21 cellular contexts compared by ENCODE assay signal in the genomic region with DNA sequence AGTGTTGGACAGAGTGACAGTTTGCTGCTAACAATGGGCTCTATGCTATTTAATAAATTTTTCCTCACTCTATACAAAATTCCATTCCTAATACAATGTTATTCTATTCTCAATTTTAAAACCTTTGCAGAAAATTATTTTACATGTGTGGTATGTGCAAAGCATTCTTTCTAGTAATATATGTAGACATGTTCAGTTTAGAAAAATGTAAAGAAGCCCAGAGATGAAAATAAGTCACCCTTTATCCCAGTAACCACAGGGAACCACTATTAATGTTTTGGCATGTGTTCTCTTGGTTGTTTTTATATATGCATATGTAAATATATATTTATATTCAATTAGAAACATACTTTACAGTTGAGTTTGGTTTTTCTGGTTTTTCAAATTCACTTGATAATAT. TPM values are rescaled to one million over a fixed set of nuclear protein-coding genes. Genes with fewer than 3 reads are reported as not detected.
DNase-seq lines count a peak whose midpoint lies in the region; ATAC-seq, FAIRE-seq and TF ChIP-seq lines count a peak whose summit lies in the region.
"Had no signal": no experiment of that assay in that cellular context is flagged by ENCODE, and none has a peak within 500 bp of the region (broad histone marks: within the 10 kb centered on the region; RNA-seq: fewer than 3 reads in every experiment).

No MANE protein-coding gene starts in this region.

- BruUV-seq in mammary epithelial cell (replicated peaks; lab: Mats Ljungman, UMichigan) (TSS peak; percentile 90), MCF 10A (replicated peaks; lab: Mats Ljungman, UMichigan) (no TSS peak)

- POLR2A ChIA-PET in MCF 10A (lab: Yijun Ruan, JAX): interaction anchor here (0.6 to 2.5 kb wide), 3 partner anchors 14 to 181 kb away, joined by 4 to 8 read pairs (median 4); a partner anchor contains a TSS

- H3K36me3 ChIP-seq in mammary epithelial cell (ENCODE audit: insufficient read depth, low read length) (no peaks in the 10 kb centered on the region), adipocyte (ENCODE audit: control insufficient read depth, insufficient read depth, low read length, severe bottlenecking) (no peaks in the 10 kb centered on the region), hepatocyte (replicated peaks; ENCODE audit: insufficient read depth, low read depth) (no peaks in the 10 kb centered on the region)
- H3K36me3 ChIP-seq: BE2C; BLaER1 treated with 17β-estradiol and CSF1 and Interleukin-3, amounts not matched to agents 10 nM and 100 nM; HAP-1 had no signal

- H3K36me3 Mint-ChIP-seq in MCF 10A (ENCODE audit: insufficient read depth, unreplicated experiment): no peaks in the 10 kb centered on the region
- H3K36me3 Mint-ChIP-seq: CD14-positive monocyte had no signal

- H2AFZ ChIP-seq in mammary epithelial cell (ENCODE audit: low read depth, low read length) (no peak overlapping the region), hepatocyte (no peak overlapping the region)

- H3K27me3 ChIP-seq in mammary epithelial cell (ENCODE audit: insufficient read depth, low read length) (no peaks in the 10 kb centered on the region), adipocyte (replicated peaks; ENCODE audit: control insufficient read depth, insufficient read depth, low read length) (no peaks in the 10 kb centered on the region), hepatocyte (no peaks in the 10 kb centered on the region)
- H3K27me3 ChIP-seq: BE2C; BLaER1 treated with 17β-estradiol and CSF1 and Interleukin-3, amounts not matched to agents 10 nM and 100 nM had no signal

- peaks cover 7% of the 10 kb centered on the region for H3K9me3 Mint-ChIP-seq in MCF 10A (ENCODE audit: unreplicated experiment)

- no peak for ATAC-seq in GM18868 (IDR thresholded peaks at IDR 0.05; ENCODE audit: unreplicated experiment)

- peaks cover 14% of the 10 kb centered on the region for H3K4me1 Mint-ChIP-seq in MCF 10A (ENCODE audit: insufficient read depth, unreplicated experiment)
- H3K4me1 Mint-ChIP-seq: CD14-positive monocyte; CD8-positive, alpha-beta memory T cell had no signal

- H3K9me3 ChIP-seq in mammary epithelial cell (replicated peaks; ENCODE audit: insufficient read depth, low read length): no peaks in the 10 kb centered on the region
- H3K9me3 ChIP-seq in adipocyte (ENCODE audit: control insufficient read depth, low read length): no peaks in the 10 kb centered on the region
- no peaks in the 10 kb centered on the region for H3K9me3 ChIP-seq in hepatocyte (ENCODE audit: low read depth)
- H3K9me3 ChIP-seq: HAP-1 had no signal

- H3K9ac ChIP-seq in mammary epithelial cell (ENCODE audit: insufficient read depth, low read length) (no peak overlapping the region), adipocyte (ENCODE audit: low read length) (no peak overlapping the region)
- H3K9ac ChIP-seq: BLaER1 treated with 17β-estradiol and CSF1 and Interleukin-3, amounts not matched to agents 10 nM and 100 nM had no signal

- peaks cover 13% of the 10 kb centered on the region for H3K4me1 ChIP-seq in mammary epithelial cell (ENCODE audit: insufficient read depth, low read length)
- no peaks in the 10 kb centered on the region for H3K4me1 ChIP-seq in adipocyte (ENCODE audit: control insufficient read depth, insufficient read depth, low read length)
- H3K4me1 ChIP-seq in hepatocyte (ENCODE audit: insufficient read depth): peaks cover 7% of the 10 kb centered on the region
- H3K4me1 ChIP-seq: BE2C; BLaER1 treated with 17β-estradiol and CSF1 and Interleukin-3, amounts not matched to agents 10 nM and 100 nM had no signal

- DNase-seq in mammary epithelial cell: no peak
- no peak for DNase-seq in MCF 10A (ENCODE audit: unreplicated experiment)
- DNase-seq in EH (ENCODE audit: low read depth): peak; percentile 32
- peak; percentile 32 for DNase-seq in adipocyte (ENCODE audit: low read depth)
- no peak for DNase-seq in D721Med (ENCODE audit: insufficient read length, low spot score)
- DNase-seq in hepatocyte (ENCODE audit: low spot score): no peak
- DNase-seq: 8988T; AML-193; BE2C; CD4-positive, alpha-beta T cell; CD8-positive, alpha-beta memory T cell; DMS53; DMS79 treated with DMSO at 0.1 percent for 48 hours; GOT3; HFFc6 had no signal

- no peak for FAIRE-seq in D721Med (lab: Jason Lieb, UNC)
- FAIRE-seq: GM19239, H54 had no signal

- no peak overlapping the region for H3K27ac Mint-ChIP-seq in MCF 10A (ENCODE audit: low read depth, unreplicated experiment)
- H3K27ac Mint-ChIP-seq: CD14-positive monocyte; CD4-positive, alpha-beta T cell had no signal

- H3K27me3 Mint-ChIP-seq in MCF 10A (ENCODE audit: insufficient read depth, unreplicated experiment): no peaks in the 10 kb centered on the region
- H3K27me3 Mint-ChIP-seq: CD4-positive, alpha-beta T cell; CD8-positive, alpha-beta memory T cell had no signal

- intact Hi-C loops in mammary epithelial cell (cut with micrococcal nuclease): no loop called here
- intact Hi-C loops in MCF 10A (cut with micrococcal nuclease): no loop called here

- H3K4me3 Mint-ChIP-seq in MCF 10A (ENCODE audit: unreplicated experiment): no peak overlapping the region
- H3K4me3 Mint-ChIP-seq: CD14-positive monocyte; CD4-positive, alpha-beta T cell; CD8-positive, alpha-beta memory T cell; HFFc6 had no signal

- H4K20me1 ChIP-seq in mammary epithelial cell (ENCODE audit: insufficient read depth, low read length) (no peaks in the 10 kb centered on the region), hepatocyte (ENCODE audit: insufficient read depth, poor library complexity, severe bottlenecking) (no peaks in the 10 kb centered on the region)
- H4K20me1 ChIP-seq: BLaER1 treated with 17β-estradiol and CSF1 and Interleukin-3, amounts not matched to agents 10 nM and 100 nM had no signal

- H3K79me2 ChIP-seq in mammary epithelial cell (ENCODE audit: insufficient read depth, low read length) (no peaks in the 10 kb centered on the region), hepatocyte (no peaks in the 10 kb centered on the region)

- H3K4me3 ChIP-seq in mammary epithelial cell (replicated peaks in 1 of 3; ENCODE audit: insufficient read depth in 1 of 3, low read depth in 2 of 3, low read length in 3 of 3) (no peak overlapping the region), adipocyte (ENCODE audit: low read length) (no peak overlapping the region), hepatocyte (no peak overlapping the region)
- H3K4me3 ChIP-seq: BLaER1 treated with 17β-estradiol and CSF1 and Interleukin-3, amounts not matched to agents 10 nM and 100 nM; HAP-1 had no signal

- dilution Hi-C loops in mammary epithelial cell (cut with HindIII; ENCODE audit: low sequenced_read_pairs): no loop called here

- in situ Hi-C loops in mammary epithelial cell (cut with MboI; ENCODE audit: low sequenced_read_pairs in 2 of 2): no loop called here

- no peaks in the 10 kb centered on the region for H3K9me2 ChIP-seq in hepatocyte (replicated peaks; ENCODE audit: insufficient read depth)

- H3K27ac ChIP-seq in mammary epithelial cell (ENCODE audit: insufficient read depth, low read depth, low read length) (no peak overlapping the region), hepatocyte (no peak overlapping the region)
- H3K27ac ChIP-seq: BLaER1 treated with 17β-estradiol and CSF1 and Interleukin-3, amounts not matched to agents 10 nM and 100 nM had no signal

- no peak overlapping the region for H3K4me2 ChIP-seq in mammary epithelial cell (ENCODE audit: insufficient read depth, low read depth, low read length)
- no peak overlapping the region for H3K4me2 ChIP-seq in hepatocyte
- H3K4me2 ChIP-seq: BLaER1 treated with 17β-estradiol and CSF1 and Interleukin-3, amounts not matched to agents 10 nM and 100 nM had no signal

- CTCF ChIA-PET in mammary epithelial cell (lab: Charles Lee; ENCODE audit: low non-redundant PET): no interaction called here
- CTCF ChIA-PET in MCF 10A (lab: Yijun Ruan, JAX): interaction anchor here (0.6 kb wide), 1 partner anchor 10 kb away, joined by 3 read pairs; no protein-coding TSS in a partner anchor

- no peak for TF ChIP-seq CTCF in mammary epithelial cell (conservative IDR thresholded peaks at IDR 0.05 in 1 of 2, IDR thresholded peaks at IDR 0.05 in 1 of 2; ENCODE audit: extremely low read depth in 1 of 2, insufficient read depth in 1 of 2, low read depth in 1 of 2, low read length in 2 of 2)
- TF ChIP-seq CTCF in MCF 10A (IDR thresholded peaks at IDR 0.05; ENCODE audit: unreplicated experiment): no peak
- TF ChIP-seq CTCF in D721Med (IDR thresholded peaks at IDR 0.05; ENCODE audit: insufficient read depth, missing control alignments): no peak
- TF ChIP-seq CTCF in hepatocyte (IDR thresholded peaks at IDR 0.05; ENCODE audit: poor library complexity): no peak

RNA-seq across cellular contexts. Expression of a gene that starts 14.8 kb away (rescaled TPM):
- total RNA-seq in mammary epithelial cell (10 to 100 TPM in 1 of 2 donors, 1 to 10 TPM in 1; 7.0 to 14.6 TPM), MCF 10A (2022) (5.3 and 7.4 TPM in 2 replicates), hepatocyte (18.2 and 21.4 TPM in 2 replicates)
- polyA plus RNA-seq in mammary epithelial cell (6.4 TPM), hepatocyte (15.7 and 28.8 TPM in 2 replicates)
- 56.6 TPM for polyA minus RNA-seq in mammary epithelial cell

Comparison
In these comparisons a context has a peak if more than half of its experiments do, and no peak if none do; other contexts are left out.
1. DNase-seq: peak in EH (single experiment) and adipocyte (single experiment); none in mammary epithelial cell (single experiment), MCF 10A (single experiment), D721Med (single experiment) and hepatocyte (single experiment).